Comparison of ENCODE assay signal across 21 cellular contexts in the genomic region with DNA sequence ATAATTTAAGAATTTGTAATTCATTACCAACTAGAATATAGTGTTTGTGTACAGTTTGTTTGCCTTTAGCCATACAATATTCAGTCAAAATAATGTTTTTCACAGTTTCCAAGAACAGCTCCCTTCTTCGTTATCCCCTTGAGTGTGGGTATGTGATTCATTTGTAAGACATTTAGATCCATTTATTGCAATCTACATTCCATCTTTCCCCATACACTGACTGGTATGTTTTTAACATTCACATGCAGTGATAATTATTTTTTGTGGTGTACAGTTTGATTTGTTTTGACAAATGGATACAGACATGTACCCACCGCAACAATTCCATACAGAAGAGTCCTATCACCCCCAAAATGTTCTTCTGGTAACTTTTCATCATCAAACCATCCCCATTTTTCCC.
DNase-seq lines count a peak whose midpoint lies in the region; ATAC-seq, FAIRE-seq and TF ChIP-seq lines count a peak whose summit lies in the region.
"Had no signal": no experiment of that assay in that cellular context is flagged by ENCODE, and none has a peak within 500 bp of the region (broad histone marks: within the 10 kb centered on the region; RNA-seq: fewer than 3 reads in every experiment).

No MANE protein-coding gene starts in this region.

- H3K27ac ChIP-seq in astrocyte (ENCODE audit: low read depth, low read length) (no peak overlapping the region), H9 (ENCODE audit: insufficient read length, low read depth, low read length) (no peak overlapping the region)
- H3K27ac ChIP-seq in CD8-positive, alpha-beta T cell (ENCODE audit: low read depth, low read length) = no peak overlapping the region
- H3K27ac ChIP-seq: C4-2B, KMS-11 had no signal

- FAIRE-seq in astrocyte (lab: Jason Lieb, UNC) = no peak

- peaks cover 11% of the 10 kb centered on the region for H3K9me3 Mint-ChIP-seq in astrocyte (ENCODE audit: unreplicated experiment)
- peaks cover 29% of the 10 kb centered on the region in 2 experiments for H3K9me3 Mint-ChIP-seq in H9
- peaks cover 12% of the 10 kb centered on the region for H3K9me3 Mint-ChIP-seq in CD8-positive, alpha-beta T cell

- H4K91ac ChIP-seq in H9 (ENCODE audit: insufficient read length, low read depth, low read length) = no peak overlapping the region

- CTCF ChIA-PET in CD8-positive, alpha-beta T cell (lab: Charles Lee) = no interaction called here

- ATAC-seq in CD8-positive, alpha-beta T cell = no peak
- no peak for ATAC-seq in left colon

- no peak overlapping the region for H3K4ac ChIP-seq in H9 (ENCODE audit: low read depth, low read length)

- H3K9me3 ChIP-seq in astrocyte (ENCODE audit: insufficient read depth, low read depth, low read length) (peaks cover 4% of the 10 kb centered on the region), H9 (ENCODE audit: control insufficient read depth, low read depth, low read length) (no peaks in the 10 kb centered on the region)
- H3K9me3 ChIP-seq in CD8-positive, alpha-beta T cell (ENCODE audit: low read length) = no peaks in the 10 kb centered on the region
- H3K9me3 ChIP-seq: SK-N-SH had no signal

- H3T11ph ChIP-seq in H9 (ENCODE audit: low read length) = no peak overlapping the region

- H3K4me3 Mint-ChIP-seq in astrocyte (ENCODE audit: unreplicated experiment) (no peak overlapping the region), H9 (no peak overlapping the region)
- H3K4me3 Mint-ChIP-seq in CD8-positive, alpha-beta T cell = no peak overlapping the region

- H3K27me3 ChIP-seq in astrocyte (ENCODE audit: insufficient read depth, low read length) = no peaks in the 10 kb centered on the region
- H3K27me3 ChIP-seq in H9 (ENCODE audit: insufficient read depth, low read length) = no peaks in the 10 kb centered on the region
- no peaks in the 10 kb centered on the region for H3K27me3 ChIP-seq in CD8-positive, alpha-beta T cell (ENCODE audit: insufficient read depth, low read length)
- H3K27me3 ChIP-seq: MG63 had no signal

- H2BK5ac ChIP-seq in H9 (ENCODE audit: insufficient read length, low read length) = no peak overlapping the region

- no peak overlapping the region for H3K4me3 ChIP-seq in astrocyte (ENCODE audit: insufficient read depth, low read depth, low read length)
- H3K4me3 ChIP-seq in CD8-positive, alpha-beta T cell (ENCODE audit: low read depth, low read length) = no peak overlapping the region
- H3K4me3 ChIP-seq: MG63 had no signal

- POLR2A ChIA-PET in CD8-positive, alpha-beta T cell (lab: Charles Lee) = no interaction called here

- H3K18ac ChIP-seq in H9 (ENCODE audit: insufficient read length, low read depth, low read length) = no peak overlapping the region

- DNase-seq in EH (ENCODE audit: low read depth) (peak; percentile 72), HS-27A (ENCODE audit: low read depth) (peak; percentile 82), astrocyte (ENCODE audit: low read depth) (peak; percentile 38), iris pigment epithelial cell (ENCODE audit: low read depth) (peak; percentile 76), C1 segment of cervical spinal cord (lab: John Stamatoyannopoulos, UW) (no peak), H9 (no peak), left colon (no peak)
- no peak for DNase-seq in CD8-positive, alpha-beta T cell
- DNase-seq: 8988T, AML-193, IMR-90, MG63, NCI-H1092, NCI-H1436, NCI-H187 treated with DMSO at 0.1 percent for 48 hours, NCI-H510A, NCI-H748 treated with DMSO at 0.1 percent for 48 hours, SIG-M5, SK-N-SH had no signal

- peaks cover 3% of the 10 kb centered on the region for H3K4me1 Mint-ChIP-seq in astrocyte (ENCODE audit: low read depth, unreplicated experiment)
- H3K4me1 Mint-ChIP-seq in H9 = peaks cover 5 to 6% of the 10 kb centered on the region in 2 experiments
- no peaks in the 10 kb centered on the region for H3K4me1 Mint-ChIP-seq in CD8-positive, alpha-beta T cell (ENCODE audit: low read depth)

- H4K20me1 ChIP-seq in astrocyte (ENCODE audit: insufficient read depth, low read length) (no peaks in the 10 kb centered on the region), H9 (ENCODE audit: control insufficient read depth, insufficient read depth, insufficient read length) (no peaks in the 10 kb centered on the region)

- H2BK20ac ChIP-seq in H9 (ENCODE audit: low read depth, low read length, poor library complexity, severe bottlenecking) = no peak overlapping the region

- H2BK15ac ChIP-seq in H9 (ENCODE audit: low read depth, low read length) = no peak overlapping the region

- H2AFZ ChIP-seq in astrocyte (ENCODE audit: low read depth, low read length) (no peak overlapping the region), H9 (ENCODE audit: low read length) (no peak overlapping the region)

- no peaks in the 10 kb centered on the region for H3K23me2 ChIP-seq in H9 (ENCODE audit: insufficient read length, low read depth, low read length, poor library complexity, severe bottlenecking)

- H3K9ac ChIP-seq in astrocyte (ENCODE audit: low read length) (no peak overlapping the region), H9 (ENCODE audit: extremely low read depth, insufficient read length, low read length) (no peak overlapping the region)
- H3K9ac ChIP-seq: KMS-11, SK-N-SH had no signal

- no peak overlapping the region for H2AK5ac ChIP-seq in H9 (ENCODE audit: insufficient read length, low read length)

- no peak overlapping the region for H3K23ac ChIP-seq in H9 (ENCODE audit: insufficient read length, low read depth, low read length)

- H2BK120ac ChIP-seq in H9 (ENCODE audit: low read depth, low read length, poor library complexity, severe bottlenecking) = no peak overlapping the region

- TF ChIP-seq CTCF in astrocyte (IDR thresholded peaks at IDR 0.05; ENCODE audit: insufficient read depth, low read depth, low read length) (no peak), H9 (conservative IDR thresholded peaks at IDR 0.05) (no peak)
- no peak for TF ChIP-seq CTCF in CD8-positive, alpha-beta T cell (IDR thresholded peaks at IDR 0.05)

- no peak overlapping the region for H2BK12ac ChIP-seq in H9 (ENCODE audit: insufficient read length, low read depth, low read length)

- H3K4me2 ChIP-seq in astrocyte (ENCODE audit: low read length) = no peak overlapping the region
- H3K4me2 ChIP-seq in H9 (ENCODE audit: insufficient read depth, insufficient read length, low read length) = no peak overlapping the region
- H3K4me2 ChIP-seq: KMS-11, SK-N-SH had no signal

- no peak overlapping the region for H3K14ac ChIP-seq in H9 (ENCODE audit: insufficient read depth, low read length)

- no peaks in the 10 kb centered on the region for H3K79me2 ChIP-seq in astrocyte (ENCODE audit: insufficient read depth, low read length)
- H3K79me2 ChIP-seq in H9 (ENCODE audit: insufficient read depth, low read length) = no peaks in the 10 kb centered on the region

- no peak overlapping the region for H3K27ac Mint-ChIP-seq in astrocyte (ENCODE audit: unreplicated experiment)
- H3K27ac Mint-ChIP-seq in H9 = no peak overlapping the region
- H3K27ac Mint-ChIP-seq in CD8-positive, alpha-beta T cell = no peak overlapping the region

- no peaks in the 10 kb centered on the region for H3K79me1 ChIP-seq in H9 (ENCODE audit: insufficient read depth, low read depth, low read length, poor library complexity, severe bottlenecking)

- no peak overlapping the region for H4K8ac ChIP-seq in H9 (replicated peaks; ENCODE audit: insufficient read length, low read depth, low read length)

- H3K36me3 Mint-ChIP-seq in astrocyte (ENCODE audit: low read depth, unreplicated experiment) (peaks cover 4% of the 10 kb centered on the region), H9 (ENCODE audit: insufficient read depth in 1 of 3, low read depth in 3 of 3) (peaks cover 17 to 32% (median 27%) of the 10 kb centered on the region in 3 experiments)
- H3K36me3 Mint-ChIP-seq in CD8-positive, alpha-beta T cell = no peaks in the 10 kb centered on the region

- H4K5ac ChIP-seq in H9 (ENCODE audit: insufficient read length, low read depth, low read length) = no peak overlapping the region

- no peaks in the 10 kb centered on the region for H3K36me3 ChIP-seq in astrocyte (ENCODE audit: insufficient read depth, low read length)
- no peaks in the 10 kb centered on the region for H3K36me3 ChIP-seq in CD8-positive, alpha-beta T cell (ENCODE audit: insufficient read depth, low read length)
- H3K36me3 ChIP-seq: MG63 had no signal

- intact Hi-C loops in CD8-positive, alpha-beta T cell (cut with DNase I, micrococcal nuclease) = loop anchor here in 1 of 2 experiments (5.0 kb wide), 1 partner anchor 516 kb away; no protein-coding TSS in a partner anchor
- intact Hi-C loops in left colon (cut with DNase I, micrococcal nuclease) = no loop called here

- H3K4me1 ChIP-seq in astrocyte (ENCODE audit: insufficient read depth, low read length) (no peaks in the 10 kb centered on the region), H9 (ENCODE audit: insufficient read depth, low read length) (peaks cover 2% of the 10 kb centered on the region; the same call in 1 of the 2 replicates)
- no peaks in the 10 kb centered on the region for H3K4me1 ChIP-seq in CD8-positive, alpha-beta T cell (ENCODE audit: insufficient read depth, low read length)

- WGBS in H9 (ENCODE audit: extremely low coverage, insufficient read length, low lambda C conversion rate) = no CpG with 5 or more reads among the region's 2 CpGs

- H3K56ac ChIP-seq in H9 (ENCODE audit: insufficient read length, low read depth, low read length) = no peak overlapping the region

- H3K27me3 Mint-ChIP-seq in astrocyte (ENCODE audit: low read depth, unreplicated experiment) (no peaks in the 10 kb centered on the region), H9 (ENCODE audit: low read depth) (no peaks in the 10 kb centered on the region)
- no peaks in the 10 kb centered on the region for H3K27me3 Mint-ChIP-seq in CD8-positive, alpha-beta T cell (ENCODE audit: low read depth)

Comparison
In these comparisons a context has a peak if more than half of its experiments do, and no peak if none do; other contexts are left out.
1. DNase-seq: peak in EH (single experiment), HS-27A (single experiment), astrocyte (single experiment) and iris pigment epithelial cell (single experiment); none in C1 segment of cervical spinal cord (0 of 14), H9 (single experiment), CD8-positive, alpha-beta T cell (0 of 7) and left colon (0 of 2).